9 cellular contexts compared by ENCODE assay signal in the genomic region with DNA sequence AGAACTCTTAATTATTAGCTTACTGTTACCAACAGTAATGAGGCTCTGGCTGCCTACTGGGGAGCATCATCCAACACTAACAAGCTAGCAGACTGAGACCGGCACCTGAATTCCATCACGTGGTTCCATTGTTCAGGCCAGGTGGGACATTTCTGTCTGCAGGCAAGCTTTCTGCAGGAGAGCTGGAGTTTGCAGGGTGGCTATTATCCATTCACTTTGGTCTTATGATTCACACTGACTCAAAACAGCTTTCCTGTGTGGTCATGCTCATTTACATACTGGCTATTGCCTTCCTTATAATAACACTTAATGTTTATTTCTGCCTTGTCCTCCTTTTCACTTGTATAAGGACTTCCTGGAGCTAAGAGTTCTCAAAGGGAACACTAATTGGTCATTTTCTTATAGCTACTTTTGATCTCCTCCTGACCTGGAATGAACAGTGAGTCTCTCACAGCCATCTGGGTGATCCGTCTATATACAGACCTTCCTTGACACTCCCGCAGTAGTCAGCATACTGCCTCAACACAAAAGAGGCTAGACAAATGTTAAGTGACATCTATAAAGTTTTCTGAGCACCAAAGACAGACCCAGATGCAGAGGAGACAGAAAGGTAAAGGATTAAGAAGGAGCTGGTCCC.
A peak's percentile ranks its signal among the peaks of the same experiment; 100 is the strongest.
DNase-seq lines count a peak whose midpoint lies in the region; ATAC-seq, FAIRE-seq and TF ChIP-seq lines count a peak whose summit lies in the region.
"Had no signal": no experiment of that assay in that cellular context is flagged by ENCODE, and none has a peak within 500 bp of the region (broad histone marks: within the 10 kb centered on the region; RNA-seq: fewer than 3 reads in every experiment).

No MANE protein-coding gene starts in this region.

- POLR2A ChIA-PET in T-cell (lab: Charles Lee), result no interaction called here

- intact Hi-C loops in Calu3 (cut with micrococcal nuclease; ENCODE audit: unreplicated experiment), result no loop called here
- intact Hi-C loops in sigmoid colon (cut with DNase I), result no loop called here

- peak; percentile 94 for ATAC-seq in HG03175 (IDR thresholded peaks at IDR 0.05; ENCODE audit: unreplicated experiment)
- no peak for ATAC-seq in T-cell (replicated peaks in 1 of 4)

- no peaks in the 10 kb centered on the region for H3K9me3 Mint-ChIP-seq in Calu3 (ENCODE audit: low read depth, unreplicated experiment)
- no peaks in the 10 kb centered on the region for H3K9me3 Mint-ChIP-seq in T-cell

- TF ChIP-seq POLR2A in sigmoid colon (IDR thresholded peaks at IDR 0.05), result no peak
- TF ChIP-seq POLR2A in erythroblast (IDR thresholded peaks at IDR 0.05; ENCODE audit: low read length), result no peak

- peak; percentile 1 for DNase-seq in Calu3
- peak; percentile 40 for DNase-seq in GM20000 (ENCODE audit: low spot score)
- DNase-seq in choroid plexus epithelial cell (ENCODE audit: low read depth), result peak; percentile 15
- DNase-seq in HTR-8/SVneo (ENCODE audit: insufficient read length, low spot score), result no peak
- DNase-seq in sigmoid colon, result no peak
- no peak for DNase-seq in T-cell
- no peak for DNase-seq in erythroblast (lab: John Stamatoyannopoulos, UW)
- DNase-seq: GF-D8 had no signal

- FAIRE-seq in HTR-8/SVneo (lab: Jason Lieb, UNC), result no peak

- no peaks in the 10 kb centered on the region for H3K36me3 ChIP-seq in sigmoid colon

- no peak for TF ChIP-seq EP300 in sigmoid colon (IDR thresholded peaks at IDR 0.05)

- 75 to 87% methylated on average over 4 of the region's 4 CpGs for WGBS in sigmoid colon, 2 donors

- CTCF ChIA-PET in Calu3 (lab: Charles Lee), result no interaction called here
- CTCF ChIA-PET in T-cell (lab: Charles Lee), result no interaction called here

- H3K4me1 ChIP-seq in sigmoid colon, result no peaks in the 10 kb centered on the region

- no peak overlapping the region for H3K4me3 Mint-ChIP-seq in Calu3 (ENCODE audit: low read depth, unreplicated experiment)
- H3K4me3 Mint-ChIP-seq in T-cell, result no peak overlapping the region

- no peak for TF ChIP-seq CTCF in Calu3 (IDR thresholded peaks at IDR 0.05; ENCODE audit: unreplicated experiment)
- TF ChIP-seq CTCF in GM20000 (IDR thresholded peaks at IDR 0.05; ENCODE audit: extremely low read depth, missing control alignments), result no peak
- no peak for TF ChIP-seq CTCF in choroid plexus epithelial cell (conservative IDR thresholded peaks at IDR 0.05; ENCODE audit: low read depth, low read length)
- TF ChIP-seq CTCF in sigmoid colon (IDR thresholded peaks at IDR 0.05), result no peak

- no peak overlapping the region for H3K27ac ChIP-seq in sigmoid colon

- no TSS peak for BruUV-seq in Calu3 (replicated peaks; lab: Mats Ljungman, UMichigan)

- H3K9me3 ChIP-seq in sigmoid colon, result no peaks in the 10 kb centered on the region

- no peak overlapping the region for H3K4me3 ChIP-seq in choroid plexus epithelial cell (ENCODE audit: low read depth, low read length)
- H3K4me3 ChIP-seq in sigmoid colon, result no peak overlapping the region

- H3K4me1 Mint-ChIP-seq in Calu3 (ENCODE audit: low read depth, unreplicated experiment) (peaks cover 9% of the 10 kb centered on the region), T-cell (peaks cover 0 to 7% (median 2%) of the 10 kb centered on the region in 3 donors)

- H3K36me3 Mint-ChIP-seq in Calu3 (ENCODE audit: insufficient read depth, unreplicated experiment), result no peaks in the 10 kb centered on the region
- H3K36me3 Mint-ChIP-seq in T-cell, result no peaks in the 10 kb centered on the region

- H3K27me3 ChIP-seq in sigmoid colon, result no peaks in the 10 kb centered on the region

- H3K27ac Mint-ChIP-seq in Calu3 (ENCODE audit: unreplicated experiment) (no peak overlapping the region), T-cell (no peak overlapping the region)

- no peaks in the 10 kb centered on the region for H3K27me3 Mint-ChIP-seq in Calu3 (ENCODE audit: unreplicated experiment)
- H3K27me3 Mint-ChIP-seq in T-cell, result no peaks in the 10 kb centered on the region

Comparison
In these comparisons a context has a peak if more than half of its experiments do, and no peak if none do; other contexts are left out.
1. DNase-seq: peak in Calu3 (single experiment), GM20000 (single experiment) and choroid plexus epithelial cell (single experiment); none in HTR-8/SVneo (single experiment), sigmoid colon (single experiment), T-cell (0 of 34) and erythroblast (0 of 2).